ENCODE assay signal across 15 cellular contexts in genomic region chr14:93006484-93007128, GRCh38.
A peak's percentile ranks its signal among the peaks of the same experiment; 100 is the strongest.
DNase-seq lines count a peak whose midpoint lies in the region; ATAC-seq, FAIRE-seq and TF ChIP-seq lines count a peak whose summit lies in the region.
"Had no signal": no experiment of that assay in that cellular context is flagged by ENCODE, and none has a peak within 500 bp of the region (broad histone marks: within the 10 kb centered on the region; RNA-seq: fewer than 3 reads in every experiment).

No MANE protein-coding gene starts in this region.

- peaks cover 12% of the 10 kb centered on the region for H3K4me1 Mint-ChIP-seq in endothelial cell (ENCODE audit: unreplicated experiment)
- peaks cover 13% of the 10 kb centered on the region for H3K4me1 Mint-ChIP-seq in activated CD8-positive, alpha-beta memory T cell treated with anti-CD3 and anti-CD28 coated beads, Interleukin-2, amount 10 ng/mL, durations not matched to agents 7 days and 5 days

- no peaks in the 10 kb centered on the region for H3K36me3 Mint-ChIP-seq in endothelial cell (ENCODE audit: low read depth, unreplicated experiment)
- no peaks in the 10 kb centered on the region for H3K36me3 Mint-ChIP-seq in activated CD8-positive, alpha-beta memory T cell treated with anti-CD3 and anti-CD28 coated beads, Interleukin-2, amount 10 ng/mL, durations not matched to agents 7 days and 5 days

- H3K9me3 Mint-ChIP-seq in endothelial cell (ENCODE audit: unreplicated experiment) = no peaks in the 10 kb centered on the region
- no peaks in the 10 kb centered on the region for H3K9me3 Mint-ChIP-seq in activated CD8-positive, alpha-beta memory T cell treated with anti-CD3 and anti-CD28 coated beads, Interleukin-2, amount 10 ng/mL, durations not matched to agents 7 days and 5 days (ENCODE audit: low read depth)
- H3K9me3 Mint-ChIP-seq: activated T-helper 2 cell treated with anti-CD3 and anti-CD28 coated beads, Interferon-gamma antibody, Interleukin-2, Interleukin-4, amounts not matched to agents 10 μg/mL and 5 μg/mL and 100 μg/mL, durations not matched to agents 14 hours and 24 hours and 36 hours had no signal

- H3K27me3 ChIP-seq in rectal smooth muscle tissue (ENCODE audit: control insufficient read depth, insufficient read depth, low read length) = no peaks in the 10 kb centered on the region

- TF ChIP-seq POLR2A in GM12892 (IDR thresholded peaks at IDR 0.05; ENCODE audit: low read depth, low read length) = no peak

- H3K36me3 ChIP-seq in rectal smooth muscle tissue (ENCODE audit: control insufficient read depth, insufficient read depth, low read length) = no peaks in the 10 kb centered on the region

- H3K4me1 ChIP-seq in rectal smooth muscle tissue (ENCODE audit: control insufficient read depth, insufficient read depth, low read length) = peaks cover 42% of the 10 kb centered on the region

- no peak for TF ChIP-seq CTCF in endothelial cell (IDR thresholded peaks at IDR 0.05; ENCODE audit: unreplicated experiment)

- peak overlapping the region; percentile 16 for H3K27ac Mint-ChIP-seq in endothelial cell (ENCODE audit: unreplicated experiment)
- H3K27ac Mint-ChIP-seq in activated CD8-positive, alpha-beta memory T cell treated with anti-CD3 and anti-CD28 coated beads, Interleukin-2, amount 10 ng/mL, durations not matched to agents 7 days and 5 days = no peak overlapping the region
- H3K27ac Mint-ChIP-seq: activated T-helper 2 cell treated with anti-CD3 and anti-CD28 coated beads, Interferon-gamma antibody, Interleukin-2, Interleukin-4, amounts not matched to agents 10 μg/mL and 5 μg/mL and 100 μg/mL, durations not matched to agents 14 hours and 24 hours and 36 hours had no signal

- H3K27ac ChIP-seq in rectal smooth muscle tissue (ENCODE audit: low read depth, low read length) = peak overlapping the region; percentile 60

- H3K9ac ChIP-seq in rectal smooth muscle tissue (ENCODE audit: low read length) = no peak overlapping the region

- ATAC-seq in HG03521 (IDR thresholded peaks at IDR 0.05; ENCODE audit: unreplicated experiment) (no peak), GM21390 (IDR thresholded peaks at IDR 0.05; ENCODE audit: unreplicated experiment) (no peak)
- no peak for ATAC-seq in activated CD8-positive, alpha-beta memory T cell treated with anti-CD3 and anti-CD28 coated beads, Interleukin-2, amount 10 ng/mL, durations not matched to agents 7 days and 5 days
- ATAC-seq: sciatic nerve had no signal

- H3K27me3 Mint-ChIP-seq in endothelial cell (ENCODE audit: unreplicated experiment) = peaks cover 6% of the 10 kb centered on the region
- no peaks in the 10 kb centered on the region for H3K27me3 Mint-ChIP-seq in activated CD8-positive, alpha-beta memory T cell treated with anti-CD3 and anti-CD28 coated beads, Interleukin-2, amount 10 ng/mL, durations not matched to agents 7 days and 5 days

- no peak for DNase-seq in GM12892 (ENCODE audit: insufficient read length)
- DNase-seq in NCI-H524 (lab: John Stamatoyannopoulos, UW) = peak; percentile 65 to 88
- DNase-seq in endothelial cell (ENCODE audit: low spot score) = no peak
- no peak for DNase-seq in activated CD8-positive, alpha-beta memory T cell treated with anti-CD3 and anti-CD28 coated beads, Interleukin-2, amount 10 ng/mL, durations not matched to agents 7 days and 5 days
- DNase-seq in cerebellar cortex (ENCODE audit: low spot score) = no peak
- DNase-seq: DMS79; effector memory CD4-positive, alpha-beta T cell; NCI-H82; stimulated activated CD8-positive, alpha-beta memory T cell treated with anti-CD3 and anti-CD28 coated beads, Interleukin-4, amount 100 ng/mL, for 48 hours had no signal

- no peak overlapping the region for H3K4me3 Mint-ChIP-seq in endothelial cell (ENCODE audit: unreplicated experiment)
- no peak overlapping the region for H3K4me3 Mint-ChIP-seq in activated CD8-positive, alpha-beta memory T cell treated with anti-CD3 and anti-CD28 coated beads, Interleukin-2, amount 10 ng/mL, durations not matched to agents 7 days and 5 days

- H3K4me3 ChIP-seq in rectal smooth muscle tissue (ENCODE audit: low read length) = no peak overlapping the region

- CTCF ChIA-PET in activated CD8-positive, alpha-beta memory T cell treated with anti-CD3 and anti-CD28 coated beads, Interleukin-2, amount 10 ng/mL, durations not matched to agents 7 days and 5 days (lab: Charles Lee) = no interaction called here

- peak; percentile 27 for FAIRE-seq in GM12892 (lab: Jason Lieb, UNC)
- FAIRE-seq: islet of Langerhans had no signal

Comparison
In these comparisons a context has a peak if more than half of its experiments do, and no peak if none do; other contexts are left out.
1. DNase-seq: peak in NCI-H524 (2 of 2); none in GM12892 (single experiment), endothelial cell (single experiment), activated CD8-positive, alpha-beta memory T cell treated with anti-CD3 and anti-CD28 coated beads, Interleukin-2, amount 10 ng/mL, durations not matched to agents 7 days and 5 days (single experiment) and cerebellar cortex (single experiment).